3 cellular contexts compared by ENCODE assay signal in the genomic region with DNA sequence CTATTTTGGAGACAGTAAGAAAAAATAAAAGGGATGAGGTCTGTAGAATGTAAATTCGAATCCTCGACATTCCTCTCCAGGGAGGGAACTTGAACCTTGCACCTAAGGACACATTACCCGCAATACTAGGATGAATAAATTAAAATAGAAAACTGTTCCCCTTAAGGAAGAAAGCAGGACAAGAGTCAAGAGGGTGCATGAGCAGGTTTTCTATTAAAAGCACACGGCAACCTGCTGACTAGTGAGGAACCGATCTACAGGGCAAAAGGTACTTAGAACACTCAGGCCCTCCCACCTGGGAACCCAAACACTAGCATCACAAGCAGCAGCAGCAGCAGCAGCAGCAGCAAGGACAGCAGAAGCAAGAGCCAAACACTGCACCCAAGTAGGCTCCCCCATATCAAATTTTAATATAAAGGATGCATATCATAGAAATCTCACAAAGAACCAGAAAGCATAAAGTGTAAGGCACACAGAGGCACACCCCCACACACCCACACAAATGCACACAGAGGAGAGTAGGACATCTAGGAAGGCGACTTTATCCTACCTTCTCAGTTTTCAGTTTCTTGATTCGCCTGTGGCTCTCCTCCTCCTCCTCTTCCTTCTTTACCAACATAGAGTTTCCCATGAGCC.
TF ChIP-seq lines count a peak whose summit lies in the region.

No MANE protein-coding gene starts in this region.

TF ChIP-seq in SK-N-SH, 30 proteins besides CTCF, POLR2A, EP300 and RAD21:
- TF ChIP-seq GABPA (IDR thresholded peaks at IDR 0.05; ENCODE audit: low read depth) (no peak), TCF12 (IDR thresholded peaks at IDR 0.05) (no peak), FOSL2 (IDR thresholded peaks at IDR 0.05; ENCODE audit: borderline replicate concordance, low read depth) (no peak), RFX5 (IDR thresholded peaks at IDR 0.05; ENCODE audit: low read length) (no peak), SIN3A (IDR thresholded peaks at IDR 0.05; ENCODE audit: borderline replicate concordance, low read depth, low read length) (no peak), NRF1 (IDR thresholded peaks at IDR 0.05; ENCODE audit: low read depth, low read length) (no peak)
- TF ChIP-seq, protein P1, sequence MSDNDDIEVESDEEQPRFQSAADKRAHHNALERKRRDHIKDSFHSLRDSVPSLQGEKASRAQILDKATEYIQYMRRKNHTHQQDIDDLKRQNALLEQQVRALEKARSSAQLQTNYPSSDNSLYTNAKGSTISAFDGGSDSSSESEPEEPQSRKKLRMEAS (IDR thresholded peaks at IDR 0.05; ENCODE audit: low read depth), result no peak
- TF ChIP-seq, protein P2, sequence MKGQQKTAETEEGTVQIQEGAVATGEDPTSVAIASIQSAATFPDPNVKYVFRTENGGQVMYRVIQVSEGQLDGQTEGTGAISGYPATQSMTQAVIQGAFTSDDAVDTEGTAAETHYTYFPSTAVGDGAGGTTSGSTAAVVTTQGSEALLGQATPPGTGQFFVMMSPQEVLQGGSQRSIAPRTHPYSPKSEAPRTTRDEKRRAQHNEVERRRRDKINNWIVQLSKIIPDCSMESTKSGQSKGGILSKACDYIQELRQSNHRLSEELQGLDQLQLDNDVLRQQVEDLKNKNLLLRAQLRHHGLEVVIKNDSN (IDR thresholded peaks at IDR 0.05; ENCODE audit: borderline replicate concordance, low read depth), result no peak
- TF ChIP-seq, protein P3, sequence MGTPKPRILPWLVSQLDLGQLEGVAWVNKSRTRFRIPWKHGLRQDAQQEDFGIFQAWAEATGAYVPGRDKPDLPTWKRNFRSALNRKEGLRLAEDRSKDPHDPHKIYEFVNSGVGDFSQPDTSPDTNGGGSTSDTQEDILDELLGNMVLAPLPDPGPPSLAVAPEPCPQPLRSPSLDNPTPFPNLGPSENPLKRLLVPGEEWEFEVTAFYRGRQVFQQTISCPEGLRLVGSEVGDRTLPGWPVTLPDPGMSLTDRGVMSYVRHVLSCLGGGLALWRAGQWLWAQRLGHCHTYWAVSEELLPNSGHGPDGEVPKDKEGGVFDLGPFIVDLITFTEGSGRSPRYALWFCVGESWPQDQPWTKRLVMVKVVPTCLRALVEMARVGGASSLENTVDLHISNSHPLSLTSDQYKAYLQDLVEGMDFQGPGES (IDR thresholded peaks at IDR 0.05; ENCODE audit: low read depth, low read length), result no peak

TF ChIP-seq in SK-N-SH treated with all-trans-retinoic acid at 6 μM for 48 hours, 23 proteins besides CTCF, POLR2A, EP300 and RAD21:
- no peak for TF ChIP-seq SNAI2 (CRISPR knock-in tag; IDR thresholded peaks at IDR 0.05)
- TF ChIP-seq, protein P4, sequence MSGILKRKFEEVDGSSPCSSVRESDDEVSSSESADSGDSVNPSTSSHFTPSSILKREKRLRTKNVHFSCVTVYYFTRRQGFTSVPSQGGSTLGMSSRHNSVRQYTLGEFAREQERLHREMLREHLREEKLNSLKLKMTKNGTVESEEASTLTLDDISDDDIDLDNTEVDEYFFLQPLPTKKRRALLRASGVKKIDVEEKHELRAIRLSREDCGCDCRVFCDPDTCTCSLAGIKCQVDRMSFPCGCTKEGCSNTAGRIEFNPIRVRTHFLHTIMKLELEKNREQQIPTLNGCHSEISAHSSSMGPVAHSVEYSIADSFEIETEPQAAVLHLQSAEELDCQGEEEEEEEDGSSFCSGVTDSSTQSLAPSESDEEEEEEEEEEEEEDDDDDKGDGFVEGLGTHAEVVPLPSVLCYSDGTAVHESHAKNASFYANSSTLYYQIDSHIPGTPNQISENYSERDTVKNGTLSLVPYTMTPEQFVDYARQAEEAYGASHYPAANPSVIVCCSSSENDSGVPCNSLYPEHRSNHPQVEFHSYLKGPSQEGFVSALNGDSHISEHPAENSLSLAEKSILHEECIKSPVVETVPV (CRISPR knock-in tag; IDR thresholded peaks at IDR 0.05), result no peak
- no peak for TF ChIP-seq ZFP3 (CRISPR knock-in tag; IDR thresholded peaks at IDR 0.05)
- TF ChIP-seq ESRRG (CRISPR knock-in tag; IDR thresholded peaks at IDR 0.05), result no peak
TF ChIP-seq in SK-N-SH treated with all-trans-retinoic acid at 6 μM for 48 hours: peak in this region for 0.

TF ChIP-seq in GM12878, 131 proteins besides CTCF, POLR2A, EP300 and RAD21:
- TF ChIP-seq NBN (IDR thresholded peaks at IDR 0.05) (0 out of 2 replicates have a peak, but pooled peaks have one; percentile 25), EZH2 (IDR thresholded peaks at IDR 0.05; ENCODE audit: borderline replicate concordance, control insufficient read depth, low read depth, low read length) (no peak), SMARCA5 (IDR thresholded peaks at IDR 0.05) (no peak)
TF ChIP-seq in GM12878: peak in this region for 1.
